ENCODE assay signal across 1 cellular context in the genomic region with DNA sequence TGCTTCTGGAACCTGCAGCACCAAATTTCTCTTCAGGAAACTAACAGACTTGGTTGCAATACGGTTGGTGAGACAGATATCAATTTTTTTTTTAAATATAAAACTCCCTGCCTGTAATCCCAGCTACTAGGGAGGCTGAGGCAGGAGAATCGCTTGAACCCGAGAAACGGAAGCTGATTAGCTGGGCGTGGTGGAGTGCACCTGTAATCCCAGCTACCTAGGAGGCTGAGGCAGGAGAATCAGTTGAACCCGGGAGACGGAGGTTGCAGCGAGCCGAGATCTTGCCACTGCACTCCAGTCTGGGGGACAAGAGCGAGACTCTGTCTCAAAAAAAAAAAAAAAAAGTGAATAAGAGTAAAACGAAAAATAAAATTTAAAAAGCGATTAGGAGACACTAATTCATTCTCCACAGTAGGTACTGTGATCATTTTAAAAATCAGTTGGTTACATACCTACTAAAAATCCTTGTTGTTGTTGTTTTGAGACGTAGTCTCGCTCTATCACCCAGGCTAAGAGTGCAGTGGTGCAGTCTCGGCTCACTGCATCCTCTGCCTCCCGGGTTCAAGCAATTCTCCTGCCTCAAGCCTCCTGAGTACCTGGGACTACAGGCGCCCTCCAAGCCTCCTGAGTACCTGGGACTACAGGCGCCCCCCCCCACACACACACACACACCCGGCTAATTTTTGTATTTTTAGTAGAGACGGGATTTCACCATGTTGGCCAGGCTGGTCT.
TF ChIP-seq lines count a peak whose summit lies in the region.

No MANE protein-coding gene starts in this region.

TF ChIP-seq in endothelial cell of umbilical vein, 7 proteins besides CTCF, POLR2A, EP300 and RAD21:
- TF ChIP-seq EZH2 (IDR thresholded peaks at IDR 0.05; ENCODE audit: borderline replicate concordance, low read depth, low read length, severe bottlenecking) (no peak), GATA2 (IDR thresholded peaks at IDR 0.05; ENCODE audit: insufficient read depth, insufficient read length, low read depth, low read length) (no peak), FOS (IDR thresholded peaks at IDR 0.05; ENCODE audit: borderline replicate concordance, insufficient read depth, low read length) (no peak)
